Comparison of ENCODE assay signal across 13 cellular contexts in the genomic region with DNA sequence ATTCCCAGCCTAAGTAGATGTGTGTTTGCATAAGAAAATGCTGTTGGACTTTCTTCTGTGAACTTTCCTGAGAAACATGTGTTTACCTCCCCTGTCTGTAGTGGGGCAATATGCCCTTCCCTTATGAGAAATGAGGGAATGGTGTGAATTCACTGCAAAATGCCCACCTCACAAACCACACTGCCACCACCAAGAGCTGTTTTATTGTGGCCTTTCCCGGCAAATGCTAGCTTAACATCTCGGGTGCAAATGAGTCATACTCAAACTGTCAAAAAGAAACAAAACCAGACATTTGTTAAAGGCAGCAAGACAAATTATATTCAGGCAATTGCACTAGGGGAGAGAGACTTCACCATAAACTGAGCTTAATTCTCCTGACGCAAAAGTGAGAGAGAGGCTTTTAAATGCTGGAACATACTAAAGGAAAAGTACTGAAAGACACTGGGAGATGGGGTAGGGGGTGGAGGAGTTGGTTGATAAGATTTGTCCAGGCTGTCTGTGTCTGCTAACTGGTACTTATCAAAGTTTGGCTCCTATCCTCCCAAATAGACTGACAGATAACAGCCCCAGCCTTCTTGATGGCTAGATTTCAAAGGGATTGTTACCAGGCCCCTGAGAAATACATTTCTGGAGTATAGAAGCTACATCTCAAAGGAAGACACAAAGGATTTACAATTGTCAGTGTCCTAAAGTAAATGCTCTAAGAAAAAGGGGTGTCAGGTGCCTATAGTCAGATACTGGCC.
DNase-seq lines count a peak whose midpoint lies in the region; TF ChIP-seq lines count a peak whose summit lies in the region.
"Had no signal": no experiment of that assay in that cellular context is flagged by ENCODE, and none has a peak within 500 bp of the region (broad histone marks: within the 10 kb centered on the region; RNA-seq: fewer than 3 reads in every experiment).

No MANE protein-coding gene starts in this region.

- no peak overlapping the region for H2AFZ ChIP-seq in SK-N-SH (ENCODE audit: low read depth)
- H2AFZ ChIP-seq in smooth muscle cell (ENCODE audit: low read depth) = peak overlapping the region; percentile 65

- no peaks in the 10 kb centered on the region for H3K4me1 Mint-ChIP-seq in T-helper 2 cell treated with Interferon-gamma antibody and Interleukin-4, amounts not matched to agents 5 μg/mL and 100 μg/mL, for 36 hours (ENCODE audit: low read depth)
- no peaks in the 10 kb centered on the region for H3K4me1 Mint-ChIP-seq in activated CD4-positive, alpha-beta memory T cell treated with anti-CD3 and anti-CD28 coated beads for 36 hours (ENCODE audit: low read depth)

- no peaks in the 10 kb centered on the region for H4K20me1 ChIP-seq in SK-N-SH (ENCODE audit: insufficient read depth)
- no peaks in the 10 kb centered on the region for H4K20me1 ChIP-seq in smooth muscle cell (ENCODE audit: low read depth)

- H3K4me3 ChIP-seq in SK-N-SH (ENCODE audit: low read depth in 2 of 2, low read length in 1 of 2) (no peak overlapping the region), smooth muscle cell (no peak overlapping the region), BE2C (ENCODE audit: low read depth, low read length) (no peak overlapping the region)

- WGBS in SK-N-SH (ENCODE audit: low lambda C conversion rate) = 27% methylated on average over 3 of the region's 3 CpGs
- WGBS in smooth muscle cell (ENCODE audit: low lambda C conversion rate) = 10% methylated on average over 3 of the region's 3 CpGs

- H3K27me3 Mint-ChIP-seq in T-helper 2 cell treated with Interferon-gamma antibody and Interleukin-4, amounts not matched to agents 5 μg/mL and 100 μg/mL, for 36 hours (ENCODE audit: low read depth) = no peaks in the 10 kb centered on the region
- H3K27me3 Mint-ChIP-seq in activated CD4-positive, alpha-beta memory T cell treated with anti-CD3 and anti-CD28 coated beads for 36 hours = no peaks in the 10 kb centered on the region

- intact Hi-C loops in activated CD4-positive, alpha-beta memory T cell treated with anti-CD3 and anti-CD28 coated beads for 36 hours (cut with micrococcal nuclease) = no loop called here

- no peaks in the 10 kb centered on the region for H3K79me2 ChIP-seq in SK-N-SH (ENCODE audit: insufficient read depth)
- H3K79me2 ChIP-seq in smooth muscle cell (ENCODE audit: low read depth) = no peaks in the 10 kb centered on the region

- peak overlapping the region; percentile 35 for H3K27ac Mint-ChIP-seq in T-helper 2 cell treated with Interferon-gamma antibody and Interleukin-4, amounts not matched to agents 5 μg/mL and 100 μg/mL, for 36 hours
- no peak overlapping the region for H3K27ac Mint-ChIP-seq in activated CD4-positive, alpha-beta memory T cell treated with anti-CD3 and anti-CD28 coated beads for 36 hours

- H3K4me2 ChIP-seq in SK-N-SH (no peak overlapping the region), smooth muscle cell (peak overlapping the region; percentile 33)

- CTCF ChIA-PET in SK-N-SH (lab: Yijun Ruan, JAX) = interaction anchor here (0.9 to 1.4 kb wide), 3 partner anchors 19 to 331 kb away, joined by 3 to 6 read pairs (median 6); no protein-coding TSS in a partner anchor
- CTCF ChIA-PET in activated CD4-positive, alpha-beta memory T cell treated with anti-CD3 and anti-CD28 coated beads for 36 hours (lab: Charles Lee) = no interaction called here

- H3F3A ChIP-seq in SK-N-SH (replicated peaks; ENCODE audit: insufficient read depth) (no peaks in the 10 kb centered on the region), smooth muscle cell (ENCODE audit: low read depth) (peaks cover 7% of the 10 kb centered on the region)

- H3K9me3 ChIP-seq in SK-N-SH (no peaks in the 10 kb centered on the region), smooth muscle cell (replicated peaks; ENCODE audit: low read depth) (no peaks in the 10 kb centered on the region), BE2C (no peaks in the 10 kb centered on the region)
- H3K9me3 ChIP-seq: Caco-2 had no signal

- H3K27me3 ChIP-seq in SK-N-SH (ENCODE audit: insufficient read depth) = no peaks in the 10 kb centered on the region
- no peaks in the 10 kb centered on the region for H3K27me3 ChIP-seq in smooth muscle cell (ENCODE audit: low read depth)
- no peaks in the 10 kb centered on the region for H3K27me3 ChIP-seq in BE2C

- H3K4me1 ChIP-seq in SK-N-SH (ENCODE audit: control insufficient read depth in 1 of 2, insufficient read depth in 2 of 2, low read depth in 1 of 2, low read length in 1 of 2) (peaks cover 0 to 6% of the 10 kb centered on the region in 2 experiments; a peak in 1 of 4 replicates), smooth muscle cell (ENCODE audit: low read depth) (no peaks in the 10 kb centered on the region), BE2C (no peaks in the 10 kb centered on the region)
- H3K4me1 ChIP-seq: Caco-2 had no signal

- TF ChIP-seq CTCF in SK-N-SH (IDR thresholded peaks at IDR 0.05) (no peak), smooth muscle cell (IDR thresholded peaks at IDR 0.05; ENCODE audit: borderline replicate concordance, insufficient read depth, poor library complexity, severe bottlenecking) (no peak), BE2C (IDR thresholded peaks at IDR 0.05; ENCODE audit: low read depth, low read length) (no peak)

- H3K27ac ChIP-seq in SK-N-SH (ENCODE audit: low read depth in 2 of 2, low read length in 1 of 2) (peak overlapping the region in 1 of 2 experiments; percentile 79; a peak in 2 of 4 replicates), smooth muscle cell (ENCODE audit: low read depth) (peak overlapping the region; percentile 25)

- no peak for TF ChIP-seq EP300 in SK-N-SH (IDR thresholded peaks at IDR 0.05; ENCODE audit: borderline replicate concordance in 1 of 2, low read depth in 1 of 2, low read length in 1 of 2)

- TF ChIP-seq RAD21 in SK-N-SH (IDR thresholded peaks at IDR 0.05; ENCODE audit: low read length) = no peak

- H3K36me3 ChIP-seq in SK-N-SH (replicated peaks in 1 of 2; ENCODE audit: control insufficient read depth in 1 of 2, insufficient read depth in 2 of 2, low read length in 1 of 2) = no peaks in the 10 kb centered on the region
- no peaks in the 10 kb centered on the region for H3K36me3 ChIP-seq in smooth muscle cell (ENCODE audit: low read depth)
- H3K36me3 ChIP-seq in BE2C = no peaks in the 10 kb centered on the region

- H3K9me2 ChIP-seq in SK-N-SH = no peaks in the 10 kb centered on the region

- no peaks in the 10 kb centered on the region for H3K36me3 Mint-ChIP-seq in T-helper 2 cell treated with Interferon-gamma antibody and Interleukin-4, amounts not matched to agents 5 μg/mL and 100 μg/mL, for 36 hours (ENCODE audit: low read depth)
- no peaks in the 10 kb centered on the region for H3K36me3 Mint-ChIP-seq in activated CD4-positive, alpha-beta memory T cell treated with anti-CD3 and anti-CD28 coated beads for 36 hours

- H3K9ac ChIP-seq in SK-N-SH (no peak overlapping the region), smooth muscle cell (ENCODE audit: low read depth) (no peak overlapping the region)

- H3K9me3 Mint-ChIP-seq in T-helper 2 cell treated with Interferon-gamma antibody and Interleukin-4, amounts not matched to agents 5 μg/mL and 100 μg/mL, for 36 hours = peaks cover 23% of the 10 kb centered on the region
- H3K9me3 Mint-ChIP-seq in activated CD4-positive, alpha-beta memory T cell treated with anti-CD3 and anti-CD28 coated beads for 36 hours = peaks cover 12% of the 10 kb centered on the region

- no peak overlapping the region for H3K4me3 Mint-ChIP-seq in T-helper 2 cell treated with Interferon-gamma antibody and Interleukin-4, amounts not matched to agents 5 μg/mL and 100 μg/mL, for 36 hours
- H3K4me3 Mint-ChIP-seq in activated CD4-positive, alpha-beta memory T cell treated with anti-CD3 and anti-CD28 coated beads for 36 hours = no peak overlapping the region

- POLR2A ChIA-PET in SK-N-SH (lab: Yijun Ruan, JAX) = no interaction called here
- POLR2A ChIA-PET in activated CD4-positive, alpha-beta memory T cell treated with anti-CD3 and anti-CD28 coated beads for 36 hours (lab: Charles Lee) = no interaction called here

- DNase-seq in T-helper 2 cell treated with Interferon-gamma antibody and Interleukin-4, amounts not matched to agents 5 μg/mL and 100 μg/mL, for 36 hours (ENCODE audit: low spot score) = no peak
- DNase-seq in T-helper 2 cell (no peak), SK-N-SH (peak; percentile 10), glomerular visceral epithelial cell (ENCODE audit: extremely low spot score) (peak; percentile 66), smooth muscle cell (lab: John Stamatoyannopoulos, UW; ENCODE audit: unreplicated experiment) (no peak), BE2C (no peak), cerebellar nuclear complex (lab: John Stamatoyannopoulos, UW) (no peak)
- DNase-seq in activated CD4-positive, alpha-beta memory T cell treated with anti-CD3 and anti-CD28 coated beads for 36 hours = no peak
- DNase-seq: Caco-2, NCI-H146, NCI-H2107, NCI-H345, NCI-H526 treated with DMSO at 0.1 percent for 48 hours had no signal

TF ChIP-seq in SK-N-SH, 30 proteins besides CTCF, POLR2A, EP300 and RAD21 (continues in another document):
- no peak for TF ChIP-seq FOXM1 (IDR thresholded peaks at IDR 0.05; ENCODE audit: low read depth)
- no peak for TF ChIP-seq TAF1 (IDR thresholded peaks at IDR 0.05; ENCODE audit: borderline replicate concordance, low read depth, low read length)
- TF ChIP-seq, protein P1, sequence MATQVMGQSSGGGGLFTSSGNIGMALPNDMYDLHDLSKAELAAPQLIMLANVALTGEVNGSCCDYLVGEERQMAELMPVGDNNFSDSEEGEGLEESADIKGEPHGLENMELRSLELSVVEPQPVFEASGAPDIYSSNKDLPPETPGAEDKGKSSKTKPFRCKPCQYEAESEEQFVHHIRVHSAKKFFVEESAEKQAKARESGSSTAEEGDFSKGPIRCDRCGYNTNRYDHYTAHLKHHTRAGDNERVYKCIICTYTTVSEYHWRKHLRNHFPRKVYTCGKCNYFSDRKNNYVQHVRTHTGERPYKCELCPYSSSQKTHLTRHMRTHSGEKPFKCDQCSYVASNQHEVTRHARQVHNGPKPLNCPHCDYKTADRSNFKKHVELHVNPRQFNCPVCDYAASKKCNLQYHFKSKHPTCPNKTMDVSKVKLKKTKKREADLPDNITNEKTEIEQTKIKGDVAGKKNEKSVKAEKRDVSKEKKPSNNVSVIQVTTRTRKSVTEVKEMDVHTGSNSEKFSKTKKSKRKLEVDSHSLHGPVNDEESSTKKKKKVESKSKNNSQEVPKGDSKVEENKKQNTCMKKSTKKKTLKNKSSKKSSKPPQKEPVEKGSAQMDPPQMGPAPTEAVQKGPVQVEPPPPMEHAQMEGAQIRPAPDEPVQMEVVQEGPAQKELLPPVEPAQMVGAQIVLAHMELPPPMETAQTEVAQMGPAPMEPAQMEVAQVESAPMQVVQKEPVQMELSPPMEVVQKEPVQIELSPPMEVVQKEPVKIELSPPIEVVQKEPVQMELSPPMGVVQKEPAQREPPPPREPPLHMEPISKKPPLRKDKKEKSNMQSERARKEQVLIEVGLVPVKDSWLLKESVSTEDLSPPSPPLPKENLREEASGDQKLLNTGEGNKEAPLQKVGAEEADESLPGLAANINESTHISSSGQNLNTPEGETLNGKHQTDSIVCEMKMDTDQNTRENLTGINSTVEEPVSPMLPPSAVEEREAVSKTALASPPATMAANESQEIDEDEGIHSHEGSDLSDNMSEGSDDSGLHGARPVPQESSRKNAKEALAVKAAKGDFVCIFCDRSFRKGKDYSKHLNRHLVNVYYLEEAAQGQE (IDR thresholded peaks at IDR 0.05; ENCODE audit: low read depth, low read length) = no peak
- no peak for TF ChIP-seq NFIC (IDR thresholded peaks at IDR 0.05; ENCODE audit: borderline replicate concordance)
- TF ChIP-seq GABPA (IDR thresholded peaks at IDR 0.05; ENCODE audit: low read depth) = no peak

Comparison
In these comparisons a context has a peak if more than half of its experiments do, and no peak if none do; other contexts are left out.
1. DNase-seq: peak in SK-N-SH (single experiment) and glomerular visceral epithelial cell (single experiment); none in T-helper 2 cell treated with Interferon-gamma antibody and Interleukin-4, amounts not matched to agents 5 μg/mL and 100 μg/mL, for 36 hours (single experiment), T-helper 2 cell (0 of 5), smooth muscle cell (single experiment), BE2C (single experiment), activated CD4-positive, alpha-beta memory T cell treated with anti-CD3 and anti-CD28 coated beads for 36 hours (single experiment) and cerebellar nuclear complex (0 of 2).